ENCODE assay signal across 8 cellular contexts in the genomic region with DNA sequence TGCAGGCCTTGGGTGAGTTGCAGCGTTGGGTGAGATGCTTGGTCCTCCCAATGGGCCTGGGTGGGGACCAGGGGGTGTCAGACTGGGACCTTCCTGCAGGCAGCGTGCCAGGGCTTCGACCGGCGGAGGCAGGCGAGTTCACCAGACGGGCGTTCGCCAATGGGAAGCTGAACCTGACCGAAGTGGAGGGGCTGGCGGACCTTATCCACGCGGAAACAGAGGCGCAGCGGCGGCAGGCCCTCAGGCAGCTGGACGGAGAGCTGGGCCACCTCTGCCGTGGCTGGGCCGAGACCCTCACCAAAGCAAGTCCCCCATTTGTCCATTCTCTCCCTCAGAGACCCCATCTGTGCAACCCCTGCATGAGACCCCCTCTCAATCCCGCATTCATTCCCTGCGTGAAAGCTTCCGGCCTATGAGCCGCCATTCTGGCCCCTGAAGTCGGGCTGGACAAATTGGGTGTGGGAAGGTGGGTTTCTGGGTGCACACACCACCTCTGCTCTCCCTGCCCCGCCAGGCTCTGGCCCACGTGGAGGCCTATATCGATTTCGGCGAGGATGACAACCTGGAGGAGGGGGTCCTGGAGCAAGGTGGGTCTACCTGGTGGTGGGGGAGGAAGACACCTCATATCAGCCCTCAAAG. TPM values are rescaled to one million over a fixed set of nuclear protein-coding genes. Genes with fewer than 3 reads are reported as not detected.
DNase-seq lines count a peak whose midpoint lies in the region; ATAC-seq, FAIRE-seq and TF ChIP-seq lines count a peak whose summit lies in the region.

No MANE protein-coding gene starts in this region.

- intact Hi-C loops in K562 (cut with micrococcal nuclease) = no loop called here
- intact Hi-C loops in uterus (cut with DNase I; ENCODE audit: low total_unique reads) = no loop called here

- H3K36me3 ChIP-seq in ACC112 (ENCODE audit: insufficient read depth, low read length) = no peaks in the 10 kb centered on the region; the same call in 1 of the 2 replicates
- H3K36me3 ChIP-seq in K562 (ENCODE audit: control insufficient read depth, insufficient read depth, low read length) = peaks cover 24% of the 10 kb centered on the region; the same call in 1 of the 3 replicates
- H3K36me3 ChIP-seq in mucosa of stomach (ENCODE audit: control insufficient read depth, insufficient read depth, low read length) = no peaks in the 10 kb centered on the region
- no peaks in the 10 kb centered on the region for H3K36me3 ChIP-seq in uterus

- CTCF ChIA-PET in K562 (lab: Yijun Ruan, JAX; ENCODE audit: low intra/inter-chr PET ratio) = interaction anchor here (0.5 kb wide), 1 partner anchor 58 kb away, joined by 3 read pairs; no protein-coding TSS in a partner anchor

- H2AFZ ChIP-seq in ACC112 (ENCODE audit: low read length, unreplicated experiment) (no peak overlapping the region), K562 (ENCODE audit: low read depth, low read length) (0 out of 2 replicates have a peak overlapping the region, but pooled peaks have one; percentile 95)

- H3K4me3 ChIP-seq in ACC112 (ENCODE audit: low read depth, low read length) = peak overlapping the region; percentile 87
- peak overlapping the region; percentile 66 for H3K4me3 ChIP-seq in HFF-Myc (replicated peaks; ENCODE audit: low read depth, low read length)
- H3K4me3 ChIP-seq in K562 = peak overlapping the region; percentile 84
- peak overlapping the region; percentile 98 for H3K4me3 ChIP-seq in mucosa of stomach (ENCODE audit: low read length)
- H3K4me3 ChIP-seq in uterus = peak overlapping the region in 1 of 2 donors; percentile 57

- H3K4me2 ChIP-seq in K562 (ENCODE audit: insufficient read depth, low read length) = peak overlapping the region; percentile 96

- no peak for TF ChIP-seq EP300 in K562 (IDR thresholded peaks at IDR 0.05; ENCODE audit: low read length)

- ATAC-seq in K562 (no peak), GM21515 (IDR thresholded peaks at IDR 0.05; ENCODE audit: unreplicated experiment) (no peak), HG02798 (IDR thresholded peaks at IDR 0.05; ENCODE audit: poor library complexity, unreplicated experiment) (no peak)

- POLR2A ChIA-PET in K562 (lab: Yijun Ruan, JAX) = interaction anchor here (0.6 to 0.7 kb wide), 4 partner anchors 67 to 527 kb away, joined by 3 to 8 read pairs (median 3); a partner anchor contains a TSS

- H3K9ac ChIP-seq in K562 (ENCODE audit: insufficient read depth in 1 of 2, low read depth in 2 of 2, low read length in 2 of 2) (peak overlapping the region; percentile 81 to 90; a peak in 3 of 4 replicates), mucosa of stomach (ENCODE audit: low read length) (peak overlapping the region; percentile 85)

- TF ChIP-seq POLR2A in K562 (conservative IDR thresholded peaks at IDR 0.05) (no peak), uterus (IDR thresholded peaks at IDR 0.05) (no peak)

- DNase-seq in HFF-Myc (ENCODE audit: extremely low read depth, low read depth) (no peak), K562 (ENCODE audit: extremely low read depth in 1 of 4, low spot score in 3 of 4) (peak in 2 of 4 experiments; percentile 15 to 30), uterus (no peak)
- DNase-seq in activated CD4-positive, CD25-positive, alpha-beta regulatory T cell treated with anti-CD3 and anti-CD28 coated beads, Interleukin-2, amount 50 U/mL, for 72 hours = no peak

- TF ChIP-seq RAD21 in K562 (CRISPR knock-in tag; conservative IDR thresholded peaks at IDR 0.05 in 1 of 2, IDR thresholded peaks at IDR 0.05 in 1 of 2) = no peak

- BruUV-seq in K562 (replicated peaks; lab: Mats Ljungman, UMichigan) = no TSS peak

- H3K9me3 ChIP-seq in K562 (replicated peaks; ENCODE audit: control insufficient read depth, insufficient read depth, low read depth, low read length) = no peaks in the 10 kb centered on the region
- no peaks in the 10 kb centered on the region for H3K9me3 ChIP-seq in mucosa of stomach (ENCODE audit: control insufficient read depth, low read length)
- no peaks in the 10 kb centered on the region for H3K9me3 ChIP-seq in uterus

- peaks cover 5% of the 10 kb centered on the region for H3K4me1 ChIP-seq in ACC112 (ENCODE audit: control insufficient read depth, insufficient read depth, low read length, unreplicated experiment)
- H3K4me1 ChIP-seq in K562 (replicated peaks in 1 of 2; ENCODE audit: control insufficient read depth in 2 of 2, insufficient read depth in 2 of 2, low read length in 2 of 2) = peaks cover 18 to 65% of the 10 kb centered on the region in 2 experiments; a peak in 4 of 5 replicates
- peaks cover 35% of the 10 kb centered on the region for H3K4me1 ChIP-seq in mucosa of stomach (ENCODE audit: control insufficient read depth, insufficient read depth, low read length)
- H3K4me1 ChIP-seq in uterus = peaks cover 0 to 13% of the 10 kb centered on the region in 2 donors

- H3K27ac ChIP-seq in ACC112 (ENCODE audit: low read depth, low read length) (no peak overlapping the region), K562 (ENCODE audit: extremely low read depth, low read depth, low read length) (no peak overlapping the region), uterus (no peak overlapping the region)

- no peak for FAIRE-seq in K562 (lab: Jason Lieb, UNC)

- H3K9me1 ChIP-seq in K562 (ENCODE audit: control insufficient read depth, insufficient read depth, low read length) = no peaks in the 10 kb centered on the region

- TF ChIP-seq CTCF in HFF-Myc (IDR thresholded peaks at IDR 0.05; ENCODE audit: low read depth, low read length, missing control alignments) (no peak), K562 (IDR thresholded peaks at IDR 0.05 in 2 of 3, conservative IDR thresholded peaks at IDR 0.05 in 1 of 3; ENCODE audit: insufficient read depth in 2 of 3, low read depth in 1 of 3, low read length in 3 of 3) (no peak), uterus (IDR thresholded peaks at IDR 0.05) (no peak)

- no peaks in the 10 kb centered on the region; the same call in 1 of the 2 replicates for H4K20me1 ChIP-seq in K562 (replicated peaks; ENCODE audit: control insufficient read depth, insufficient read depth, low read length)

- H3K79me2 ChIP-seq in ACC112 (ENCODE audit: control insufficient read depth, insufficient read depth, low read length, unreplicated experiment) (peaks cover 3% of the 10 kb centered on the region), K562 (ENCODE audit: control insufficient read depth, insufficient read depth, low read length) (peaks cover 24% of the 10 kb centered on the region)

- 78% methylated on average over 29 of the region's 29 CpGs for WGBS in K562 (ENCODE audit: insufficient coverage, low coverage, missing lambda C conversion rate)

- H3K27me3 ChIP-seq in ACC112 (ENCODE audit: insufficient read depth, low read length) = no peaks in the 10 kb centered on the region
- H3K27me3 ChIP-seq in K562 (ENCODE audit: control insufficient read depth in 2 of 2, insufficient read depth in 2 of 2, low read length in 2 of 2) = no peaks in the 10 kb centered on the region
- no peaks in the 10 kb centered on the region for H3K27me3 ChIP-seq in mucosa of stomach (ENCODE audit: control insufficient read depth, insufficient read depth, low read length)
- no peaks in the 10 kb centered on the region for H3K27me3 ChIP-seq in uterus

- in situ Hi-C loops in K562 (cut with MboI) = no loop called here

RNA-seq across cellular contexts. Expression of a gene that starts 1.2 kb away (rescaled TPM):
- total RNA-seq in K562 (2011; cell fraction: chromatin; rRNA removed; ENCODE audit: low replicate concordance) = 83.2 and 239 TPM in 2 replicates
- 206 and 242 TPM in 2 replicates for total RNA-seq in K562 (2011; cell fraction: nucleolus; rRNA removed)
- total RNA-seq in K562 (2011; cell fraction: nucleoplasm; rRNA removed) = 112 and 116 TPM in 2 replicates
- total RNA-seq in K562 (2014; rRNA removed) (110 and 138 TPM in 2 replicates), K562 (2014; rRNA removed; fragmentation: Illumina TruSeq; extraction: Trizol) (9.8 and 13.5 TPM in 2 replicates), K562 (2015; rRNA removed; fragmentation: Illumina TruSeq; extraction: Trizol) (28.7 and 32.9 TPM in 2 replicates), K562 (2021) (107 and 110 TPM in 2 replicates), uterus (10 to 100 TPM in 3 of 4 donors, under 1 TPM in 1; 0.88 to 31.2 (median 24.4) TPM)
- polyA plus RNA-seq in K562 (2011; rRNA removed) (22.6 and 38.0 TPM in 2 replicates), K562 (2014; fragmentation: Illumina TruSeq; extraction: Trizol) (19.0 and 35.4 TPM in 2 replicates), K562 (2014; fragmentation: Nextera tagmentation; extraction: Ambion mirVana) (1 to 10 TPM; 4.9 to 5.6 TPM), K562 (2014; rRNA removed) (124 and 143 TPM in 2 replicates)
- 38.5 and 83.5 TPM in 2 replicates for polyA plus RNA-seq in K562 (2011; cell fraction: cytosol; rRNA removed)
- polyA plus RNA-seq in K562 (2011; cell fraction: nucleus; rRNA removed) = 111 and 166 TPM in 2 replicates
- polyA plus RNA-seq in K562 (2012) = 45.8 and 50.2 TPM in 2 replicates
- polyA minus RNA-seq in K562 (2011; rRNA and poly(A)+ RNA removed) = 9.1 and 9.9 TPM in 2 replicates
- 23.5 and 50.0 TPM in 2 replicates for polyA minus RNA-seq in K562 (2011; cell fraction: cytosol; rRNA and poly(A)+ RNA removed)
- 92.0 and 97.6 TPM in 2 replicates for polyA minus RNA-seq in K562 (2011; cell fraction: nucleus; rRNA and poly(A)+ RNA removed)

RNA-seq across cellular contexts. Expression of a gene that starts 3.9 kb away (rescaled TPM):
- total RNA-seq in K562 (2011; cell fraction: chromatin; rRNA removed; ENCODE audit: low replicate concordance) = 16.0 and 39.6 TPM in 2 replicates
- 22.4 and 24.5 TPM in 2 replicates for total RNA-seq in K562 (2011; cell fraction: nucleolus; rRNA removed)
- 14.4 and 15.8 TPM in 2 replicates for total RNA-seq in K562 (2011; cell fraction: nucleoplasm; rRNA removed)
- total RNA-seq in K562 (2014; rRNA removed) = 2.5 and 3.5 TPM in 2 replicates
- total RNA-seq in K562 (2014; rRNA removed; fragmentation: Illumina TruSeq; extraction: Trizol) = 0.51 and 0.73 TPM in 2 replicates
- 1.6 and 2.4 TPM in 2 replicates for total RNA-seq in K562 (2015; rRNA removed; fragmentation: Illumina TruSeq; extraction: Trizol)
- total RNA-seq in K562 (2021) = 7.6 and 8.5 TPM in 2 replicates
- polyA plus RNA-seq in K562 (2011; rRNA removed) = 2.2 and 5.1 TPM in 2 replicates
- 2.8 and 3.7 TPM in 2 replicates for polyA plus RNA-seq in K562 (2011; cell fraction: cytosol; rRNA removed)
- 32.7 and 44.1 TPM in 2 replicates for polyA plus RNA-seq in K562 (2011; cell fraction: nucleus; rRNA removed)
- 4.9 and 11.8 TPM in 2 replicates for polyA plus RNA-seq in K562 (2012)
- polyA plus RNA-seq in K562 (2014; fragmentation: Illumina TruSeq; extraction: Trizol) = 1.5 and 2.5 TPM in 2 replicates
- under 1 TPM in 1 of 2 experiments, not detected in 1; 0.07 TPM for polyA plus RNA-seq in K562 (2014; fragmentation: Nextera tagmentation; extraction: Ambion mirVana)
- 7.1 and 7.7 TPM in 2 replicates for polyA plus RNA-seq in K562 (2014; rRNA removed)
- 1.6 TPM in 2 replicates for polyA minus RNA-seq in K562 (2011; rRNA and poly(A)+ RNA removed)
- polyA minus RNA-seq in K562 (2011; cell fraction: cytosol; rRNA and poly(A)+ RNA removed) = 1.8 and 4.5 TPM in 2 replicates
- polyA minus RNA-seq in K562 (2011; cell fraction: nucleus; rRNA and poly(A)+ RNA removed) = 10.5 and 14.6 TPM in 2 replicates
- 10 to 100 TPM in 1 of 4 donors, 1 to 10 TPM in 2, under 1 TPM in 1; 0.51 to 12.6 (median 7.6) TPM for total RNA-seq in uterus

RNA-seq across cellular contexts. Expression of a gene that starts 29.2 kb away (rescaled TPM):
- 15.2 and 39.3 TPM in 2 replicates for total RNA-seq in K562 (2011; cell fraction: chromatin; rRNA removed; ENCODE audit: low replicate concordance)
- 28.5 and 28.7 TPM in 2 replicates for total RNA-seq in K562 (2011; cell fraction: nucleolus; rRNA removed)
- 20.4 and 21.3 TPM in 2 replicates for total RNA-seq in K562 (2011; cell fraction: nucleoplasm; rRNA removed)
- total RNA-seq in K562 (2014; rRNA removed) (43.5 and 67.6 TPM in 2 replicates), K562 (2014; rRNA removed; fragmentation: Illumina TruSeq; extraction: Trizol) (23.2 and 23.5 TPM in 2 replicates), K562 (2015; rRNA removed; fragmentation: Illumina TruSeq; extraction: Trizol) (32.7 and 33.2 TPM in 2 replicates), K562 (2021) (45.1 and 51.4 TPM in 2 replicates), uterus (10 to 100 TPM in 2 of 4 donors, 1 to 10 TPM in 2; 2.8 to 22.2 (median 8.9) TPM)
- polyA plus RNA-seq in K562 (2011; rRNA removed) (33.8 and 43.2 TPM in 2 replicates), K562 (2014; fragmentation: Illumina TruSeq; extraction: Trizol) (72.3 and 80.9 TPM in 2 replicates), K562 (2014; fragmentation: Nextera tagmentation; extraction: Ambion mirVana) (1 to 10 TPM; 1.4 to 4.3 TPM), K562 (2014; rRNA removed) (68.0 and 83.8 TPM in 2 replicates)
- polyA plus RNA-seq in K562 (2011; cell fraction: cytosol; rRNA removed) = 30.2 and 37.1 TPM in 2 replicates
- polyA plus RNA-seq in K562 (2011; cell fraction: nucleus; rRNA removed) = 47.2 and 60.1 TPM in 2 replicates
- polyA plus RNA-seq in K562 (2012) = 77.4 and 90.9 TPM in 2 replicates
- polyA minus RNA-seq in K562 (2011; rRNA and poly(A)+ RNA removed) = 13.6 and 18.4 TPM in 2 replicates
- polyA minus RNA-seq in K562 (2011; cell fraction: cytosol; rRNA and poly(A)+ RNA removed) = 5.8 and 7.9 TPM in 2 replicates
- 8.5 and 8.7 TPM in 2 replicates for polyA minus RNA-seq in K562 (2011; cell fraction: nucleus; rRNA and poly(A)+ RNA removed)

RNA-seq across cellular contexts. Expression of a gene that starts 32.9 kb away (rescaled TPM):
- total RNA-seq in K562 (2011; cell fraction: chromatin; rRNA removed; ENCODE audit: low replicate concordance) = 19.6 and 23.8 TPM in 2 replicates
- 18.0 and 22.4 TPM in 2 replicates for total RNA-seq in K562 (2011; cell fraction: nucleolus; rRNA removed)
- total RNA-seq in K562 (2011; cell fraction: nucleoplasm; rRNA removed) = 12.5 and 22.0 TPM in 2 replicates
- total RNA-seq in K562 (2014; rRNA removed) (191 and 236 TPM in 2 replicates), K562 (2014; rRNA removed; fragmentation: Illumina TruSeq; extraction: Trizol) (40.7 and 46.5 TPM in 2 replicates), K562 (2015; rRNA removed; fragmentation: Illumina TruSeq; extraction: Trizol) (66.9 and 67.3 TPM in 2 replicates), K562 (2021) (129 and 158 TPM in 2 replicates), uterus (100 to 1,000 TPM in 2 of 4 donors, 10 to 100 TPM in 2; 30.9 to 289 (median 97.2) TPM)
- polyA plus RNA-seq in K562 (2011; rRNA removed) (70.2 and 75.9 TPM in 2 replicates), K562 (2014; fragmentation: Illumina TruSeq; extraction: Trizol) (72.5 and 85.4 TPM in 2 replicates), K562 (2014; fragmentation: Nextera tagmentation; extraction: Ambion mirVana) (10 to 100 TPM; 11.5 to 20.6 TPM), K562 (2014; rRNA removed) (256 and 284 TPM in 2 replicates)
- polyA plus RNA-seq in K562 (2011; cell fraction: cytosol; rRNA removed) = 111 and 153 TPM in 2 replicates
- 45.5 and 64.0 TPM in 2 replicates for polyA plus RNA-seq in K562 (2011; cell fraction: nucleus; rRNA removed)
- polyA plus RNA-seq in K562 (2012) = 69.4 and 92.1 TPM in 2 replicates
- polyA minus RNA-seq in K562 (2011; rRNA and poly(A)+ RNA removed) = 19.7 and 20.4 TPM in 2 replicates
- 15.6 and 16.5 TPM in 2 replicates for polyA minus RNA-seq in K562 (2011; cell fraction: cytosol; rRNA and poly(A)+ RNA removed)
- polyA minus RNA-seq in K562 (2011; cell fraction: nucleus; rRNA and poly(A)+ RNA removed) = 5.8 and 7.4 TPM in 2 replicates

RNA-seq across cellular contexts. Expression of a gene that starts 35.3 kb away (rescaled TPM):
- total RNA-seq in K562 (2011; cell fraction: chromatin; rRNA removed; ENCODE audit: low replicate concordance) = 2.0 TPM in 1 of 2 replicates, not detected in the other
- 4.0 and 4.2 TPM in 2 replicates for total RNA-seq in K562 (2011; cell fraction: nucleolus; rRNA removed)
- total RNA-seq in K562 (2011; cell fraction: nucleoplasm; rRNA removed) = 1.5 and 1.8 TPM in 2 replicates
- total RNA-seq in K562 (2014; rRNA removed) (5.0 and 5.8 TPM in 2 replicates), K562 (2014; rRNA removed; fragmentation: Illumina TruSeq; extraction: Trizol) (0.22 and 0.29 TPM in 2 replicates), K562 (2015; rRNA removed; fragmentation: Illumina TruSeq; extraction: Trizol) (1.7 and 1.8 TPM in 2 replicates), K562 (2021) (5.6 and 6.6 TPM in 2 replicates), uterus (100 to 1,000 TPM in 1 of 4 donors, 10 to 100 TPM in 2, 1 to 10 TPM in 1; 9.0 to 115 (median 19.2) TPM)
- polyA plus RNA-seq in K562 (2011; rRNA removed) (2.3 and 4.2 TPM in 2 replicates), K562 (2014; fragmentation: Illumina TruSeq; extraction: Trizol) (0.97 and 2.3 TPM in 2 replicates), K562 (2014; fragmentation: Nextera tagmentation; extraction: Ambion mirVana) (under 1 TPM in 1 of 2 experiments, not detected in 1; 0.04 TPM), K562 (2014; rRNA removed) (3.8 and 5.2 TPM in 2 replicates)
- polyA plus RNA-seq in K562 (2011; cell fraction: cytosol; rRNA removed) = 6.2 and 11.3 TPM in 2 replicates
- polyA plus RNA-seq in K562 (2011; cell fraction: nucleus; rRNA removed) = 2.0 and 2.3 TPM in 2 replicates
- 3.7 and 11.4 TPM in 2 replicates for polyA plus RNA-seq in K562 (2012)
- polyA minus RNA-seq in K562 (2011; rRNA and poly(A)+ RNA removed) = 0.96 and 1.6 TPM in 2 replicates
- 3.3 and 5.3 TPM in 2 replicates for polyA minus RNA-seq in K562 (2011; cell fraction: cytosol; rRNA and poly(A)+ RNA removed)
- 2.7 and 3.0 TPM in 2 replicates for polyA minus RNA-seq in K562 (2011; cell fraction: nucleus; rRNA and poly(A)+ RNA removed)
